ENCODE assay signal across 1 cellular context in the genomic region with DNA sequence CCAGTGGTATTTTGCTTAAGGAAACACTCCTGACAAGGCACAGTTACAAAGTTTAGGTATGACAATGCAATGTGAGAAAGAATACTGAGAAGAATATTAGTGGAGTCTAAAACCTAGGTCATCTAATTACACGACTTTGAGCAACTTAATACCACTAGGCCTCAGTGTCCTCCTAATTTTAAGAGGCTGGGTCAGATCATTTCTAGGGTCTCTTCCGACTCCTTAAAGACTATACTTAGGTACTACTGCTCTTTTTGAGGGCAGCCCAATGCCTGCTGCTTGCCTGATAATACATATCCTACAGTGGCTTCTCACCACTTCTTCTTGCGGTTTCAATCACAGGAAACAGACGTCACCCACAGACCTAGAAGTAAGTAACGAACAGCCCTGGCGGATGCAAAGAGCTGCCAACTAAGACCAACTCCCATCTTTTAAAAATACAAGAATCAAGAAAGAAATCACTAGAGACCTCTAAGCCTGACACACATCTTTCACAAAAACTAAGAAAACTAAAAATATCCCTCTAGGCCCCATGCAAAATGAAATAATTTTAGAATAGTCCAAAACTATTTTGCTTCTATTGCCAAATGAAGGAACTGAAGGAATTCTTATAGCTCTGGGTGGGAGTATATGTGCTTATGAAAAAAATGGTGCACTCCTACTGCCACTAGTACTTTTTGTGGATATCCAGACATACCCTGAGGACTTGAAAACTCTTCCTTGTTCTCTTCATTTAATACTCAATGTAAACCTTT.
TF ChIP-seq lines count a peak whose summit lies in the region.

No MANE protein-coding gene starts in this region.

TF ChIP-seq in K562, 482 proteins besides CTCF, POLR2A, EP300 and RAD21 (continues in another document):
- TF ChIP-seq HMBOX1 (IDR thresholded peaks at IDR 0.05): peak; percentile 58
- TF ChIP-seq FOXO4 (CRISPR knock-in tag; IDR thresholded peaks at IDR 0.05): no peak
- TF ChIP-seq ZNF584 (CRISPR knock-in tag; IDR thresholded peaks at IDR 0.05; ENCODE audit: low read depth): peak; percentile 81
- peak; percentile 86 for TF ChIP-seq JUND (IDR thresholded peaks at IDR 0.05; ENCODE audit: borderline replicate concordance, low read depth, low read length)
- peak; percentile 78; the same call in 1 of the 3 replicates for TF ChIP-seq JUND (tag; IDR thresholded peaks at IDR 0.05; ENCODE audit: borderline replicate concordance, low read depth, low read length)
- TF ChIP-seq RB1 (IDR thresholded peaks at IDR 0.05; ENCODE audit: low read depth): no peak
- no peak for TF ChIP-seq ZFP91 (CRISPR knock-in tag; IDR thresholded peaks at IDR 0.05)
- TF ChIP-seq KLF6 (CRISPR knock-in tag; IDR thresholded peaks at IDR 0.05; ENCODE audit: borderline replicate concordance): no peak
- peak; percentile 93 for TF ChIP-seq TAL1 (IDR thresholded peaks at IDR 0.05)
- TF ChIP-seq ETV1 (tag; conservative IDR thresholded peaks at IDR 0.05; ENCODE audit: low read depth): peak; percentile 99
- TF ChIP-seq MYNN (IDR thresholded peaks at IDR 0.05): peak; percentile 84
- no peak for TF ChIP-seq MYNN (CRISPR knock-in tag; IDR thresholded peaks at IDR 0.05)
- no peak for TF ChIP-seq ZNF830 (CRISPR knock-in tag; IDR thresholded peaks at IDR 0.05)
- TF ChIP-seq TEAD1 (CRISPR knock-in tag; IDR thresholded peaks at IDR 0.05): peak in 1 of 2 experiments; percentile 67; a peak in 1 of 4 replicates
- no peak for TF ChIP-seq ZEB2 (IDR thresholded peaks at IDR 0.05)
- no peak for TF ChIP-seq PBX2 (CRISPR knock-in tag; IDR thresholded peaks at IDR 0.05; ENCODE audit: low read depth)
- TF ChIP-seq PBX2 (tag; conservative IDR thresholded peaks at IDR 0.05; ENCODE audit: low read depth): peak; percentile 50
- TF ChIP-seq RBBP5 (IDR thresholded peaks at IDR 0.05; ENCODE audit: borderline replicate concordance, insufficient read depth, low read length, poor library complexity, severe bottlenecking): no peak
- no peak for TF ChIP-seq ZFP30 (CRISPR knock-in tag; IDR thresholded peaks at IDR 0.05; ENCODE audit: borderline replicate concordance)
- TF ChIP-seq MBD2 (IDR thresholded peaks at IDR 0.05; ENCODE audit: borderline replicate concordance, low read depth): peak; percentile 72; the same call in 1 of the 2 replicates
- TF ChIP-seq TBL1XR1 (IDR thresholded peaks at IDR 0.05; ENCODE audit: low read length in 2 of 2): peak in 1 of 2 experiments; percentile 76; a peak in 2 of 4 replicates
- peak; percentile 46; the same call in 1 of the 2 replicates for TF ChIP-seq ELF1 (tag; IDR thresholded peaks at IDR 0.05)
- no peak for TF ChIP-seq IRF2 (CRISPR knock-in tag; IDR thresholded peaks at IDR 0.05)
- TF ChIP-seq VEZF1 (CRISPR knock-in tag; IDR thresholded peaks at IDR 0.05): peak; percentile 67; the same call in 1 of the 2 replicates
- TF ChIP-seq NFE2 (IDR thresholded peaks at IDR 0.05; ENCODE audit: low read depth): 0 out of 2 replicates have a peak, but pooled peaks have one; percentile 22
- TF ChIP-seq ATF3 (IDR thresholded peaks at IDR 0.05): peak; percentile 68; the same call in 1 of the 2 replicates
- no peak for TF ChIP-seq ATF3 (CRISPR knock-in tag; conservative IDR thresholded peaks at IDR 0.05)
- TF ChIP-seq EP400 (IDR thresholded peaks at IDR 0.05): peak; percentile 48; the same call in 1 of the 2 replicates
- TF ChIP-seq NR2C2 (CRISPR knock-in tag; IDR thresholded peaks at IDR 0.05): no peak
- TF ChIP-seq NR2C2 (tag; IDR thresholded peaks at IDR 0.05): peak; percentile 30; the same call in 1 of the 2 replicates
- peak; percentile 88 for TF ChIP-seq SMARCC2 (IDR thresholded peaks at IDR 0.05; ENCODE audit: low read depth)
- TF ChIP-seq HDAC1 (IDR thresholded peaks at IDR 0.05): peak in 1 of 2 experiments; percentile 92; a peak in 2 of 4 replicates
- TF ChIP-seq NRF1 (conservative IDR thresholded peaks at IDR 0.05 in 1 of 2, IDR thresholded peaks at IDR 0.05 in 1 of 2): 0 out of 4 replicates have a peak, but pooled peaks of 1 of the 2 experiments have one; percentile 19
- TF ChIP-seq MAFK (IDR thresholded peaks at IDR 0.05; ENCODE audit: low read length): peak; percentile 13; the same call in 1 of the 2 replicates
- TF ChIP-seq SNRNP70 (optimal IDR thresholded peaks at IDR 0.05; ENCODE audit: low read depth, low read length): no peak
- TF ChIP-seq SMARCE1 (IDR thresholded peaks at IDR 0.05): peak; percentile 96
- peak; percentile 80 for TF ChIP-seq DMBX1 (CRISPR knock-in tag; IDR thresholded peaks at IDR 0.05; ENCODE audit: borderline replicate concordance)
- TF ChIP-seq, protein P1, sequence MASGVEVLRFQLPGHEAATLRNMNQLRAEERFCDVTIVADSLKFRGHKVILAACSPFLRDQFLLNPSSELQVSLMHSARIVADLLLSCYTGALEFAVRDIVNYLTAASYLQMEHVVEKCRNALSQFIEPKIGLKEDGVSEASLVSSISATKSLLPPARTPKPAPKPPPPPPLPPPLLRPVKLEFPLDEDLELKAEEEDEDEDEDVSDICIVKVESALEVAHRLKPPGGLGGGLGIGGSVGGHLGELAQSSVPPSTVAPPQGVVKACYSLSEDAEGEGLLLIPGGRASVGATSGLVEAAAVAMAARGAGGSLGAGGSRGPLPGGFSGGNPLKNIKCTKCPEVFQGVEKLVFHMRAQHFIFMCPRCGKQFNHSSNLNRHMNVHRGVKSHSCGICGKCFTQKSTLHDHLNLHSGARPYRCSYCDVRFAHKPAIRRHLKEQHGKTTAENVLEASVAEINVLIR (CRISPR knock-in tag; IDR thresholded peaks at IDR 0.05): peak; percentile 74
- no peak for TF ChIP-seq FOXP1 (CRISPR knock-in tag; IDR thresholded peaks at IDR 0.05)
- peak; percentile 25; the same call in 1 of the 2 replicates for TF ChIP-seq ZFX (CRISPR knock-in tag; IDR thresholded peaks at IDR 0.05)
- peak; percentile 54; the same call in 1 of the 2 replicates for TF ChIP-seq CHAMP1 (IDR thresholded peaks at IDR 0.05)
- no peak for TF ChIP-seq ZNF75A (CRISPR knock-in tag; IDR thresholded peaks at IDR 0.05)
- no peak for TF ChIP-seq EWSR1 (IDR thresholded peaks at IDR 0.05; ENCODE audit: borderline replicate concordance, low read depth, partially characterized antibody)
- TF ChIP-seq, protein P2, sequence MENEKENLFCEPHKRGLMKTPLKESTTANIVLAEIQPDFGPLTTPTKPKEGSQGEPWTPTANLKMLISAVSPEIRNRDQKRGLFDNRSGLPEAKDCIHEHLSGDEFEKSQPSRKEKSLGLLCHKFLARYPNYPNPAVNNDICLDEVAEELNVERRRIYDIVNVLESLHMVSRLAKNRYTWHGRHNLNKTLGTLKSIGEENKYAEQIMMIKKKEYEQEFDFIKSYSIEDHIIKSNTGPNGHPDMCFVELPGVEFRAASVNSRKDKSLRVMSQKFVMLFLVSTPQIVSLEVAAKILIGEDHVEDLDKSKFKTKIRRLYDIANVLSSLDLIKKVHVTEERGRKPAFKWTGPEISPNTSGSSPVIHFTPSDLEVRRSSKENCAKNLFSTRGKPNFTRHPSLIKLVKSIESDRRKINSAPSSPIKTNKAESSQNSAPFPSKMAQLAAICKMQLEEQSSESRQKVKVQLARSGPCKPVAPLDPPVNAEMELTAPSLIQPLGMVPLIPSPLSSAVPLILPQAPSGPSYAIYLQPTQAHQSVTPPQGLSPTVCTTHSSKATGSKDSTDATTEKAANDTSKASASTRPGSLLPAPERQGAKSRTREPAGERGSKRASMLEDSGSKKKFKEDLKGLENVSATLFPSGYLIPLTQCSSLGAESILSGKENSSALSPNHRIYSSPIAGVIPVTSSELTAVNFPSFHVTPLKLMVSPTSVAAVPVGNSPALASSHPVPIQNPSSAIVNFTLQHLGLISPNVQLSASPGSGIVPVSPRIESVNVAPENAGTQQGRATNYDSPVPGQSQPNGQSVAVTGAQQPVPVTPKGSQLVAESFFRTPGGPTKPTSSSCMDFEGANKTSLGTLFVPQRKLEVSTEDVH (IDR thresholded peaks at IDR 0.05; ENCODE audit: low read depth, partially characterized antibody): peak; percentile 61
- TF ChIP-seq, protein P3, sequence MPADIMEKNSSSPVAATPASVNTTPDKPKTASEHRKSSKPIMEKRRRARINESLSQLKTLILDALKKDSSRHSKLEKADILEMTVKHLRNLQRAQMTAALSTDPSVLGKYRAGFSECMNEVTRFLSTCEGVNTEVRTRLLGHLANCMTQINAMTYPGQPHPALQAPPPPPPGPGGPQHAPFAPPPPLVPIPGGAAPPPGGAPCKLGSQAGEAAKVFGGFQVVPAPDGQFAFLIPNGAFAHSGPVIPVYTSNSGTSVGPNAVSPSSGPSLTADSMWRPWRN (IDR thresholded peaks at IDR 0.05; ENCODE audit: low read depth): 0 out of 2 replicates have a peak, but pooled peaks have one; percentile 37
